ENCODE assay signal across 8 cellular contexts in the genomic region with DNA sequence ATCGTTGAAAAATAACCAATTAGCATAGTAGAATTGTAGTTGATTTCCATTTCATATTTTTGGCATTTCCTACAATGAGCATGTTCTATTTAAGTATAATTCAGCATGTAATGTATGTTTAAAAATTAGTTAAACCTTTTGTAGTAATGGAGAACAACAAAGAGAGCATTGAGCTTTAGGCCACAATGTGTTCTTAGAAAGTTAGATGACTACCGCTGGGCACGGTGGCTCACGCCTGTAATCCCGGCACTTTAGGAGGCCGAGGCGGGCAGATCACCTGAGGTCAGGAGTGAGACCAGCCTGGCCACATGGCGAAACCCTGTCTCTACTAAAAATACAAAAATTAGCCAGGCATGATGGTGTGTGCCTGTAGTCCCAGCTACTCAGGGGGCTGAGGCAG. TPM values are rescaled to one million over a fixed set of nuclear protein-coding genes. Genes with fewer than 3 reads are reported as not detected.
A peak's percentile ranks its signal among the peaks of the same experiment; 100 is the strongest.
DNase-seq lines count a peak whose midpoint lies in the region; TF ChIP-seq lines count a peak whose summit lies in the region.
"Not testable (repeated sequence)": the region's sequence is repeated elsewhere in the genome, so short reads cannot be mapped to it uniquely, and the experiment has no call there.

No MANE protein-coding gene starts in this region.

- H3F3A ChIP-seq in neural progenitor cell (ENCODE audit: low read depth), result not testable (repeated sequence)

- H2BK12ac ChIP-seq in H9 (ENCODE audit: insufficient read length, low read depth, low read length), result not testable (repeated sequence)

- DNase-seq in COLO829 (ENCODE audit: low spot score) (peak; percentile 39), SK-MEL-5 (ENCODE audit: low read depth, low spot score) (peak; percentile 58), ecto neural progenitor cell (ENCODE audit: low spot score) (peak; percentile 40), foreskin melanocyte (peak; percentile 51)
- DNase-seq in H9; neural progenitor cell (ENCODE audit: low spot score); stomach: not testable (repeated sequence)

- H3K23me2 ChIP-seq in H9 (ENCODE audit: insufficient read length, low read depth, low read length, poor library complexity, severe bottlenecking), result not testable (repeated sequence)

- H3K36me3 ChIP-seq in neural progenitor cell, stomach: not testable (repeated sequence)

- H4K5ac ChIP-seq in H9 (ENCODE audit: insufficient read length, low read depth, low read length), result not testable (repeated sequence)

- H3K27me3 Mint-ChIP-seq in H9 (ENCODE audit: low read depth); neural progenitor cell (ENCODE audit: insufficient read depth, low read depth): not testable (repeated sequence)

- H3K27me3 ChIP-seq in H9 (ENCODE audit: insufficient read depth, low read length); neural progenitor cell; stomach: not testable (repeated sequence)

- not testable (repeated sequence) for H2BK5ac ChIP-seq in H9 (ENCODE audit: insufficient read length, low read length)

- not testable (repeated sequence) for H2BK15ac ChIP-seq in H9 (ENCODE audit: low read depth, low read length)

- H3K4me1 ChIP-seq in H9 (ENCODE audit: insufficient read depth, low read length), result not testable (repeated sequence)
- H3K4me1 ChIP-seq in neural progenitor cell (peaks cover 17% of the 10 kb centered on the region), stomach (peaks cover 23 to 39% (median 27%) of the 10 kb centered on the region in 4 donors)

- not testable (repeated sequence) for H3K18ac ChIP-seq in H9 (ENCODE audit: insufficient read length, low read depth, low read length)

- WGBS in H9 (ENCODE audit: extremely low coverage, insufficient read length, low lambda C conversion rate), result no CpG with 5 or more reads among the region's 8 CpGs
- 84 to 92% (median 86%) methylated on average over 8 of the region's 8 CpGs for WGBS in stomach, 5 donors

- H3K4me1 Mint-ChIP-seq in H9 (peaks cover 27 to 31% of the 10 kb centered on the region in 2 experiments), neural progenitor cell (peaks cover 26% of the 10 kb centered on the region)

- not testable (repeated sequence) for H4K20me1 ChIP-seq in H9 (ENCODE audit: control insufficient read depth, insufficient read depth, insufficient read length); neural progenitor cell (ENCODE audit: low read depth)

- H3K56ac ChIP-seq in H9 (ENCODE audit: insufficient read length, low read depth, low read length), result not testable (repeated sequence)

- not testable (repeated sequence) for TF ChIP-seq EP300 in stomach (IDR thresholded peaks at IDR 0.05)

- H3K23ac ChIP-seq in H9 (ENCODE audit: insufficient read length, low read depth, low read length), result not testable (repeated sequence)

- not testable (repeated sequence) for H3K9me3 ChIP-seq in H9 (ENCODE audit: control insufficient read depth, low read depth, low read length); neural progenitor cell (ENCODE audit: low read depth); stomach

- not testable (repeated sequence) for H3K9me3 Mint-ChIP-seq in H9, neural progenitor cell

- H3K27ac ChIP-seq in H9 (ENCODE audit: insufficient read length, low read depth, low read length); neural progenitor cell: not testable (repeated sequence)
- H3K27ac ChIP-seq in VCaP (peak overlapping the region; percentile 76), stomach (peak overlapping the region in 3 of 5 donors; percentile 16 to 53 (median 44))

- H3K79me2 ChIP-seq in H9 (ENCODE audit: insufficient read depth, low read length); neural progenitor cell (ENCODE audit: low read depth): not testable (repeated sequence)

- not testable (repeated sequence) for H3K36me3 Mint-ChIP-seq in H9 (ENCODE audit: insufficient read depth in 1 of 3, low read depth in 3 of 3); neural progenitor cell

- in situ Hi-C loops in SK-MEL-5 (cut with HindIII; ENCODE audit: low pct_unique_long_range_greater_than_20kb, low sequenced_read_pairs), result not testable (repeated sequence)

- not testable (repeated sequence) for H3T11ph ChIP-seq in H9 (ENCODE audit: low read length)

- not testable (repeated sequence) for TF ChIP-seq CTCF in H9 (conservative IDR thresholded peaks at IDR 0.05); VCaP (conservative IDR thresholded peaks at IDR 0.05); neural progenitor cell (IDR thresholded peaks at IDR 0.05); stomach (IDR thresholded peaks at IDR 0.05)

- not testable (repeated sequence) for H4K8ac ChIP-seq in H9 (replicated peaks; ENCODE audit: insufficient read length, low read depth, low read length)

- H2AK5ac ChIP-seq in H9 (ENCODE audit: insufficient read length, low read length), result not testable (repeated sequence)

- not testable (repeated sequence) for H3K9ac ChIP-seq in H9 (ENCODE audit: extremely low read depth, insufficient read length, low read length); neural progenitor cell

- peak overlapping the region in 2 of 3 experiments; percentile 45 to 72; a peak in 2 of 7 replicates for H3K27ac Mint-ChIP-seq in H9
- H3K27ac Mint-ChIP-seq in neural progenitor cell, result not testable (repeated sequence)

- not testable (repeated sequence) for TF ChIP-seq POLR2A in stomach (IDR thresholded peaks at IDR 0.05)

- not testable (repeated sequence) for H2BK20ac ChIP-seq in H9 (ENCODE audit: low read depth, low read length, poor library complexity, severe bottlenecking)

- not testable (repeated sequence) for H3K4ac ChIP-seq in H9 (ENCODE audit: low read depth, low read length)

- not testable (repeated sequence) for H3K4me3 ChIP-seq in neural progenitor cell, stomach

- H3K79me1 ChIP-seq in H9 (ENCODE audit: insufficient read depth, low read depth, low read length, poor library complexity, severe bottlenecking), result not testable (repeated sequence)

- H3K14ac ChIP-seq in H9 (ENCODE audit: insufficient read depth, low read length), result not testable (repeated sequence)

- intact Hi-C loops in stomach (cut with DNase I; ENCODE audit: low total_unique reads), result not testable (repeated sequence)

- not testable (repeated sequence) for H4K91ac ChIP-seq in H9 (ENCODE audit: insufficient read length, low read depth, low read length)

- not testable (repeated sequence) for H3K4me2 ChIP-seq in H9 (ENCODE audit: insufficient read depth, insufficient read length, low read length); neural progenitor cell

- H3K4me3 Mint-ChIP-seq in H9, neural progenitor cell: not testable (repeated sequence)

- not testable (repeated sequence) for H2AFZ ChIP-seq in H9 (ENCODE audit: low read length)
- H2AFZ ChIP-seq in neural progenitor cell (replicated peaks), result peak overlapping the region; percentile 31

- H2BK120ac ChIP-seq in H9 (ENCODE audit: low read depth, low read length, poor library complexity, severe bottlenecking), result not testable (repeated sequence)

RNA-seq across cellular contexts. Expression of gene RHOT1, which starts 42.0 kb away (rescaled TPM):
- total RNA-seq in H9 (2021) (24.4 and 24.9 TPM in 2 replicates), neural progenitor cell (ENCODE audit: low replicate concordance) (43.7 and 76.4 TPM in 2 replicates), stomach (100 to 1,000 TPM in 1 of 5 donors, 10 to 100 TPM in 3, 1 to 10 TPM in 1; 7.0 to 219 (median 80.0) TPM)
- 58.9 and 62.2 TPM in 2 replicates for total RNA-seq in SK-MEL-5 (2014; rRNA removed; shearing (Covaris generic))
- polyA plus RNA-seq in SK-MEL-5 (2015; cell fraction: cytosol; rRNA removed), result 37.3 and 53.4 TPM in 2 replicates
- 35.4 and 36.8 TPM in 2 replicates for polyA plus RNA-seq in SK-MEL-5 (2015; cell fraction: nucleus; rRNA removed)
- 10 to 100 TPM; 28.0 to 41.5 (median 32.5) TPM for polyA plus RNA-seq in stomach
